In the genomic region with DNA sequence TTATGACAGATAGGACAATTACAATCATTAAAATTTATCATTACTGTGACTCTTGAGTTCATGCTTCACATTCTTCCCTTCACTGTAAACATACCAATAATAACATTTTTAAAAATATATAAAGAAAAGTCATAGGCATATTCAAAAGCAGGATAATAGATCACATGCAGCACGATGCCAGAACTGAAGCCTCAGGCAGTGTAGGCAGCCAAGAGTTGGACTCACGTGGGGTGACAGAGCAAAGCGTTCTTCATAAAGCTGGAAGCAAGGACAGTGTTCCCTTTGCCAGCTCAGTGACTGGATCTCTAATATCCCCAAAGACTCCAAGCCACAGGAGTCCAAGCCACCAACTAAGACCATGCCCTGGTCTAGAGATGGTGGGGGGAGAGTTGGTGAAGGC, we compare ENCODE assay signal across 4 cellular contexts.
"Had no signal": no experiment of that assay in that cellular context is flagged by ENCODE, and none has a peak within 500 bp of the region (broad histone marks: within the 10 kb centered on the region; RNA-seq: fewer than 3 reads in every experiment).

No MANE protein-coding gene starts in this region.

- DNase-seq: H9, HCEC 1CT, IMR-90 had no signal

- H3K4me2 ChIP-seq: GM23338 had no signal

- H2AFZ ChIP-seq: GM23338 had no signal

- H3K4me3 ChIP-seq: GM23338 had no signal
